ENCODE assay signal across 22 cellular contexts in the genomic region with DNA sequence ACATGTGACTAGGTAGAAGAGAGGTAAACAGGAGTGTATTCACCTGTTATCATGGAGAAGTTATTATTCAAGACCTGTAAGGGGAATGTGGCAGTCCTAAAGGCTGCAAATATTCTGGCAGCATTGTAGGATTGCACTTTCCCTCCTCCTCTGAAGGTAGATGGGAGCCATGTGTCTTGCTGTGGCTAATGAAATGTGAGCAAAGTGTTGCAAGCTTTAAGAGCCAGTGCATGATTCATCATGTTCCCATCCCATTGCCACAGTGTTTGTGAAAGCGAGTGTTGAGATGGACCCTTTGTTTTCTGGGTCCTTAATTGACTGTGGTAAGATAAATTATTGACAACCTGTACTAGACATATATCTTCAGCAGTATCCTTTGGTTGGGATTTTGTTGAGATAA.
A peak's percentile ranks its signal among the peaks of the same experiment; 100 is the strongest.
DNase-seq lines count a peak whose midpoint lies in the region; ATAC-seq and TF ChIP-seq lines count a peak whose summit lies in the region.
"Had no signal": no experiment of that assay in that cellular context is flagged by ENCODE, and none has a peak within 500 bp of the region (broad histone marks: within the 10 kb centered on the region; RNA-seq: fewer than 3 reads in every experiment).

No MANE protein-coding gene starts in this region.

- no peaks in the 10 kb centered on the region for H3K79me2 ChIP-seq in mesendoderm (ENCODE audit: control insufficient read depth, insufficient read depth, low read length)

- 50 to 75% (median 64%) methylated on average over 1 of the region's 1 CpG for WGBS in heart left ventricle, 4 donors
- no CpG with 5 or more reads among the region's 1 CpG for WGBS in mesendoderm (ENCODE audit: extremely low coverage, insufficient coverage, low lambda C conversion rate)

- H3K4me1 ChIP-seq in breast epithelium (no peaks in the 10 kb centered on the region), RWPE2 (ENCODE audit: insufficient read depth, poor library complexity, severe bottlenecking) (no peaks in the 10 kb centered on the region), heart left ventricle (peaks cover 0 to 14% (median 1%) of the 10 kb centered on the region in 12 donors), mesendoderm (ENCODE audit: control insufficient read depth, low read depth, low read length) (no peaks in the 10 kb centered on the region)

- 0 out of 3 replicates have a peak, but pooled peaks have one; percentile 33 for ATAC-seq in RWPE2 (ENCODE audit: low read depth)
- ATAC-seq in heart left ventricle = peak; percentile 46 to 92 (median 68)
- no peak for ATAC-seq in GM19455 (IDR thresholded peaks at IDR 0.05; ENCODE audit: unreplicated experiment)
- ATAC-seq: PC-3 had no signal

- H2BK5ac ChIP-seq in mesendoderm (ENCODE audit: low read length) = no peak overlapping the region

- no peak overlapping the region for H2BK120ac ChIP-seq in mesendoderm (ENCODE audit: low read depth, low read length)

- H3K36me3 ChIP-seq in breast epithelium (no peaks in the 10 kb centered on the region), RWPE2 (ENCODE audit: low read depth) (no peaks in the 10 kb centered on the region), heart left ventricle (no peaks in the 10 kb centered on the region), mesendoderm (ENCODE audit: control insufficient read depth, insufficient read depth, low read length) (no peaks in the 10 kb centered on the region)
- H3K36me3 ChIP-seq: BLaER1, MG63 had no signal

- intact Hi-C loops in MCF 10A (cut with micrococcal nuclease) (no loop called here), breast epithelium (cut with DNase I; ENCODE audit: low total_unique reads) (no loop called here), heart left ventricle (cut with DNase I) (no loop called here)
- intact Hi-C loops in activated T-helper 1 cell treated with anti-CD3 and anti-CD28 coated beads, Interleukin-12 subunit alpha, Interleukin-12 subunit beta, Interleukin-2, Interleukin-4 antibody, amounts not matched to agents 30 ng/mL and 10 ng/mL and 1 ng/mL, durations not matched to agents 14 hours and 24 hours and 36 hours (cut with micrococcal nuclease) = no loop called here

- POLR2A ChIA-PET in MCF 10A (lab: Yijun Ruan, JAX) = interaction anchor here (0.6 to 2.4 kb wide), 6 partner anchors 10 to 257 kb away, joined by 3 to 6 read pairs (median 3); no protein-coding TSS in a partner anchor

- no peak overlapping the region for H2AK5ac ChIP-seq in mesendoderm (ENCODE audit: low read length)

- H4K5ac ChIP-seq in mesendoderm (ENCODE audit: low read length) = no peak overlapping the region

- H3K27ac ChIP-seq in breast epithelium = no peak overlapping the region
- H3K27ac ChIP-seq in RWPE2 (ENCODE audit: poor library complexity, severe bottlenecking) = no peak overlapping the region
- no peak overlapping the region for H3K27ac ChIP-seq in heart left ventricle
- no peak overlapping the region for H3K27ac ChIP-seq in mesendoderm (ENCODE audit: low read depth, low read length)
- H3K27ac ChIP-seq: BLaER1 had no signal

- H3K9me3 Mint-ChIP-seq in MCF 10A (ENCODE audit: unreplicated experiment) = no peaks in the 10 kb centered on the region
- H3K9me3 Mint-ChIP-seq in activated T-helper 1 cell treated with anti-CD3 and anti-CD28 coated beads, Interleukin-12 subunit alpha, Interleukin-12 subunit beta, Interleukin-2, Interleukin-4 antibody, amounts not matched to agents 30 ng/mL and 10 ng/mL and 1 ng/mL, durations not matched to agents 14 hours and 24 hours and 36 hours = no peaks in the 10 kb centered on the region
- H3K9me3 Mint-ChIP-seq: CD4-positive, alpha-beta T cell had no signal

- H3K18ac ChIP-seq in mesendoderm (ENCODE audit: low read length) = no peak overlapping the region

- peaks cover 13% of the 10 kb centered on the region for H3K4me1 Mint-ChIP-seq in MCF 10A (ENCODE audit: insufficient read depth, unreplicated experiment)
- H3K4me1 Mint-ChIP-seq in activated T-helper 1 cell treated with anti-CD3 and anti-CD28 coated beads, Interleukin-12 subunit alpha, Interleukin-12 subunit beta, Interleukin-2, Interleukin-4 antibody, amounts not matched to agents 30 ng/mL and 10 ng/mL and 1 ng/mL, durations not matched to agents 14 hours and 24 hours and 36 hours (ENCODE audit: low read depth) = no peaks in the 10 kb centered on the region

- TF ChIP-seq CTCF in MCF 10A (IDR thresholded peaks at IDR 0.05; ENCODE audit: unreplicated experiment) (no peak), breast epithelium (IDR thresholded peaks at IDR 0.05) (no peak), RWPE2 (IDR thresholded peaks at IDR 0.05; ENCODE audit: poor library complexity, severe bottlenecking) (no peak), heart left ventricle (IDR thresholded peaks at IDR 0.05) (no peak)

- H3K23ac ChIP-seq in mesendoderm (ENCODE audit: low read length) = no peak overlapping the region

- H3K27me3 ChIP-seq in breast epithelium (no peaks in the 10 kb centered on the region), RWPE2 (ENCODE audit: insufficient read depth, poor library complexity, severe bottlenecking) (peaks cover 23% of the 10 kb centered on the region), heart left ventricle (no peaks in the 10 kb centered on the region), mesendoderm (ENCODE audit: insufficient read depth, low read length, poor library complexity) (no peaks in the 10 kb centered on the region)
- H3K27me3 ChIP-seq: BLaER1, MG63 had no signal

- H4K8ac ChIP-seq in mesendoderm (ENCODE audit: low read depth, low read length) = no peak overlapping the region

- peaks cover 13% of the 10 kb centered on the region for H3K27me3 Mint-ChIP-seq in MCF 10A (ENCODE audit: insufficient read depth, unreplicated experiment)
- H3K27me3 Mint-ChIP-seq in activated T-helper 1 cell treated with anti-CD3 and anti-CD28 coated beads, Interleukin-12 subunit alpha, Interleukin-12 subunit beta, Interleukin-2, Interleukin-4 antibody, amounts not matched to agents 30 ng/mL and 10 ng/mL and 1 ng/mL, durations not matched to agents 14 hours and 24 hours and 36 hours (ENCODE audit: insufficient read depth) = peaks cover 13% of the 10 kb centered on the region
- H3K27me3 Mint-ChIP-seq: CD4-positive, alpha-beta T cell had no signal

- no TSS peak for BruUV-seq in MCF 10A (replicated peaks; lab: Mats Ljungman, UMichigan)

- CTCF ChIA-PET in MCF 10A (lab: Yijun Ruan, JAX) = interaction anchor here (0.7 to 0.8 kb wide), 3 partner anchors 34 to 126 kb away, joined by 3 to 4 read pairs (median 4); no protein-coding TSS in a partner anchor

- H2BK15ac ChIP-seq in mesendoderm (replicated peaks; ENCODE audit: low read depth) = no peak overlapping the region

- H3K4ac ChIP-seq in mesendoderm (ENCODE audit: low read depth, low read length) = no peak overlapping the region

- H3K9me3 ChIP-seq in breast epithelium (no peaks in the 10 kb centered on the region), RWPE2 (ENCODE audit: severe bottlenecking) (no peaks in the 10 kb centered on the region), heart left ventricle (no peaks in the 10 kb centered on the region)
- H3K9me3 ChIP-seq: BLaER1, MG63, SK-N-SH had no signal

- no peak overlapping the region for H3K56ac ChIP-seq in mesendoderm (ENCODE audit: low read length)

- H3K4me2 ChIP-seq in mesendoderm (ENCODE audit: low read length) = no peak overlapping the region
- H3K4me2 ChIP-seq: BLaER1, SK-N-SH had no signal

- no peak for TF ChIP-seq POLR2A in breast epithelium (IDR thresholded peaks at IDR 0.05)
- no peak for TF ChIP-seq POLR2A in heart left ventricle (IDR thresholded peaks at IDR 0.05)

- H3K27ac Mint-ChIP-seq in MCF 10A (ENCODE audit: low read depth, unreplicated experiment) = no peak overlapping the region
- no peak overlapping the region for H3K27ac Mint-ChIP-seq in activated T-helper 1 cell treated with anti-CD3 and anti-CD28 coated beads, Interleukin-12 subunit alpha, Interleukin-12 subunit beta, Interleukin-2, Interleukin-4 antibody, amounts not matched to agents 30 ng/mL and 10 ng/mL and 1 ng/mL, durations not matched to agents 14 hours and 24 hours and 36 hours
- H3K27ac Mint-ChIP-seq: CD4-positive, alpha-beta T cell had no signal

- no peak overlapping the region for H3K4me3 Mint-ChIP-seq in MCF 10A (ENCODE audit: unreplicated experiment)
- no peak overlapping the region for H3K4me3 Mint-ChIP-seq in activated T-helper 1 cell treated with anti-CD3 and anti-CD28 coated beads, Interleukin-12 subunit alpha, Interleukin-12 subunit beta, Interleukin-2, Interleukin-4 antibody, amounts not matched to agents 30 ng/mL and 10 ng/mL and 1 ng/mL, durations not matched to agents 14 hours and 24 hours and 36 hours
- H3K4me3 Mint-ChIP-seq: CD4-positive, alpha-beta T cell had no signal

- no peak overlapping the region for H3K4me3 ChIP-seq in breast epithelium
- H3K4me3 ChIP-seq in RWPE2 (ENCODE audit: severe bottlenecking) = no peak overlapping the region
- H3K4me3 ChIP-seq in heart left ventricle = no peak overlapping the region
- H3K4me3 ChIP-seq in mesendoderm (ENCODE audit: low read length) = no peak overlapping the region
- H3K4me3 ChIP-seq: BLaER1, MG63 had no signal

- H3K36me3 Mint-ChIP-seq in MCF 10A (ENCODE audit: insufficient read depth, unreplicated experiment) = no peaks in the 10 kb centered on the region
- H3K36me3 Mint-ChIP-seq in activated T-helper 1 cell treated with anti-CD3 and anti-CD28 coated beads, Interleukin-12 subunit alpha, Interleukin-12 subunit beta, Interleukin-2, Interleukin-4 antibody, amounts not matched to agents 30 ng/mL and 10 ng/mL and 1 ng/mL, durations not matched to agents 14 hours and 24 hours and 36 hours (ENCODE audit: low read depth) = no peaks in the 10 kb centered on the region

- DNase-seq in MCF 10A (ENCODE audit: unreplicated experiment) (peak; percentile 80), breast epithelium (ENCODE audit: low spot score in 2 of 2) (no peak), RWPE2 (ENCODE audit: low spot score) (no peak), heart left ventricle (no peak), mesendoderm (peak; percentile 6), NCI-H226 (no peak)
- no peak for DNase-seq in activated T-helper 1 cell treated with anti-CD3 and anti-CD28 coated beads, Interleukin-12 subunit alpha, Interleukin-12 subunit beta, Interleukin-2, Interleukin-4 antibody, amounts not matched to agents 30 ng/mL and 10 ng/mL and 1 ng/mL, durations not matched to agents 14 hours and 24 hours and 36 hours (ENCODE audit: low spot score)
- DNase-seq: CD4-positive, alpha-beta T cell; GOT3; HCEC 1CT; KBM-7; MG63; NCI-H1092 treated with DMSO at 0.1 percent for 48 hours; NCI-H1436; NCI-H1930; NCI-H2107; NCI-H524 treated with DMSO at 0.1 percent for 48 hours; NCI-H774; PC-3; SK-N-SH had no signal

- H3K9ac ChIP-seq in mesendoderm (ENCODE audit: low read length) = no peak overlapping the region
- H3K9ac ChIP-seq: BLaER1, SK-N-SH had no signal

- H3K79me1 ChIP-seq in mesendoderm (ENCODE audit: low read length) = no peaks in the 10 kb centered on the region

Comparison
In these comparisons a context has a peak if more than half of its experiments do, and no peak if none do; other contexts are left out.
1. DNase-seq: peak in MCF 10A (single experiment) and mesendoderm (single experiment); none in breast epithelium (0 of 2), RWPE2 (single experiment), heart left ventricle (0 of 5), activated T-helper 1 cell treated with anti-CD3 and anti-CD28 coated beads, Interleukin-12 subunit alpha, Interleukin-12 subunit beta, Interleukin-2, Interleukin-4 antibody, amounts not matched to agents 30 ng/mL and 10 ng/mL and 1 ng/mL, durations not matched to agents 14 hours and 24 hours and 36 hours (single experiment) and NCI-H226 (single experiment).